15 cellular contexts compared by ENCODE assay signal in the genomic region with DNA sequence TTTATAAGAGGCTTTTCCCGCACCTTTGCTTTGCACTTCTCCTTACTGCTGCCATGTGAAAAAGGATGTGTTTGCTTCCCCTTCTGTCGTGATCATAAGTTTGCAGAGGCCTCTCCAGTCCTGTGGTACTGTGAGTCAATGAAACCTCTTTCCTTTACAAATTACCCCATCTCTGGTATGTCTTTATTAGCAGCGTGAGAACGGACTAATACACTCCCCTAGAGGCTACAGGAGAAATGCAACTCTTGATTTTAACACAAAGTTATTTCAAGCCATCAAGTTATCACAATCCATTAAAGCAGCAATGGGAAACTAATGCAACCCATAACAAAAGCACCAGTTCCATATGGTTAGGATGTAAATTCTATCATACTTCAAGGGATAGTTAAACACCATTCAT.
"Had no signal": no experiment of that assay in that cellular context is flagged by ENCODE, and none has a peak within 500 bp of the region (broad histone marks: within the 10 kb centered on the region; RNA-seq: fewer than 3 reads in every experiment).

No MANE protein-coding gene starts in this region.

- H3K4me3 Mint-ChIP-seq: activated CD8-positive, alpha-beta T cell treated with anti-CD3 and anti-CD28 coated beads for 36 hours; activated naive CD4-positive, alpha-beta T cell treated with anti-CD3 and anti-CD28 coated beads, Interleukin-2, amount 50 U/mL, for 24 hours; brain; memory B cell; natural killer cell; stimulated activated effector memory CD8-positive, alpha-beta T cell treated with anti-CD3 and anti-CD28 coated beads, Interleukin-12 subunit alpha, Interleukin-12 subunit beta, amount 100 ng/mL, for 72 hours had no signal

- DNase-seq: activated CD4-positive, alpha-beta T cell treated with anti-CD3 and anti-CD28 coated beads for 4 hours; activated CD8-positive, alpha-beta memory T cell treated with anti-CD3 and anti-CD28 coated beads, Interleukin-2, amount 50 U/mL, for 4 hours; activated CD8-positive, alpha-beta T cell treated with anti-CD3 and anti-CD28 coated beads for 36 hours; activated effector memory CD4-positive, alpha-beta T cell treated with anti-CD3 and anti-CD28 coated beads, Interleukin-2, amount 50 U/mL, for 16 hours; activated T-cell treated with anti-CD3 and anti-CD28 coated beads, Interleukin-2, amount 50 U/mL, for 48 hours; central memory CD4-positive, alpha-beta T cell; colonic mucosa; left ventricle myocardium inferior; natural killer cell had no signal

- H3K27me3 Mint-ChIP-seq: activated CD8-positive, alpha-beta T cell treated with anti-CD3 and anti-CD28 coated beads for 36 hours; activated naive CD4-positive, alpha-beta T cell treated with anti-CD3 and anti-CD28 coated beads, Interleukin-2, amount 50 U/mL, for 24 hours; brain; memory B cell had no signal

- H3K9me3 ChIP-seq: colonic mucosa had no signal

- H3K4me1 ChIP-seq: colonic mucosa, left ventricle myocardium inferior had no signal

- H3K27ac Mint-ChIP-seq: activated CD8-positive, alpha-beta T cell treated with anti-CD3 and anti-CD28 coated beads for 36 hours; activated naive CD4-positive, alpha-beta T cell treated with anti-CD3 and anti-CD28 coated beads, Interleukin-2, amount 50 U/mL, for 24 hours; brain; memory B cell; natural killer cell; stimulated activated effector memory CD8-positive, alpha-beta T cell treated with anti-CD3 and anti-CD28 coated beads, Interleukin-12 subunit alpha, Interleukin-12 subunit beta, amount 100 ng/mL, for 72 hours had no signal

- ATAC-seq: activated CD8-positive, alpha-beta T cell treated with anti-CD3 and anti-CD28 coated beads for 36 hours; esophagus mucosa; natural killer cell; stimulated activated effector memory CD8-positive, alpha-beta T cell treated with anti-CD3 and anti-CD28 coated beads, Interleukin-12 subunit alpha, Interleukin-12 subunit beta, amount 100 ng/mL, for 72 hours had no signal

- H3K4me1 Mint-ChIP-seq: activated naive CD4-positive, alpha-beta T cell treated with anti-CD3 and anti-CD28 coated beads, Interleukin-2, amount 50 U/mL, for 24 hours; brain; memory B cell; natural killer cell; stimulated activated effector memory CD8-positive, alpha-beta T cell treated with anti-CD3 and anti-CD28 coated beads, Interleukin-12 subunit alpha, Interleukin-12 subunit beta, amount 100 ng/mL, for 72 hours had no signal

- H3K4me3 ChIP-seq: colonic mucosa, hepatocyte, left ventricle myocardium inferior had no signal

- H3K27me3 ChIP-seq: colonic mucosa, hepatocyte had no signal

- H3K36me3 ChIP-seq: colonic mucosa, left ventricle myocardium inferior had no signal

- H3K27ac ChIP-seq: colonic mucosa, hepatocyte, left ventricle myocardium inferior had no signal

- H3K36me3 Mint-ChIP-seq: activated naive CD4-positive, alpha-beta T cell treated with anti-CD3 and anti-CD28 coated beads, Interleukin-2, amount 50 U/mL, for 24 hours; brain; memory B cell; stimulated activated effector memory CD8-positive, alpha-beta T cell treated with anti-CD3 and anti-CD28 coated beads, Interleukin-12 subunit alpha, Interleukin-12 subunit beta, amount 100 ng/mL, for 72 hours had no signal
